8 cellular contexts compared by ENCODE assay signal in genomic region chr10:78972160-78972946, GRCh38.
DNase-seq lines count a peak whose midpoint lies in the region; ATAC-seq and TF ChIP-seq lines count a peak whose summit lies in the region.

No MANE protein-coding gene starts in this region.

- no peaks in the 10 kb centered on the region for H3K36me3 ChIP-seq in ovary

- DNase-seq in NCI-H146 (lab: John Stamatoyannopoulos, UW): peak; percentile 45
- DNase-seq in NCI-H146 treated with DMSO at 0.1 percent for 48 hours (lab: John Stamatoyannopoulos, UW; ENCODE audit: unreplicated experiment): no peak
- peak; percentile 73 to 96 (median 88) for DNase-seq in head of caudate nucleus
- DNase-seq in ovary: peak; percentile 74 to 80 (median 79)
- DNase-seq in activated CD4-positive, CD25-positive, alpha-beta regulatory T cell (lab: John Stamatoyannopoulos, UW): no peak

- no peaks in the 10 kb centered on the region for H3K27me3 ChIP-seq in ovary

- H3K4me3 Mint-ChIP-seq in activated naive CD8-positive, alpha-beta T cell: peak overlapping the region; percentile 77

- no peaks in the 10 kb centered on the region for H3K9me3 Mint-ChIP-seq in activated naive CD8-positive, alpha-beta T cell (ENCODE audit: low read depth)

- H3K9me3 ChIP-seq in ovary: no peaks in the 10 kb centered on the region

- intact Hi-C loops in head of caudate nucleus (cut with DNase I) (loop anchor here (2.0 to 10.0 kb wide), 3 partner anchors 58 to 928 kb away; no protein-coding TSS in a partner anchor), ovary (cut with DNase I) (loop anchor here (2.0 to 10.0 kb wide), 4 partner anchors 92 to 670 kb away; partner anchors contain the start of gene ZMIZ1 (in 3 of the 4))

- TF ChIP-seq POLR2A in ovary (IDR thresholded peaks at IDR 0.05): no peak

- peaks cover 2% of the 10 kb centered on the region for H3K36me3 Mint-ChIP-seq in activated naive CD8-positive, alpha-beta T cell

- H3K27me3 Mint-ChIP-seq in activated naive CD8-positive, alpha-beta T cell: no peaks in the 10 kb centered on the region

- H3K4me1 ChIP-seq in ovary (ENCODE audit: insufficient read depth): peaks cover 18% of the 10 kb centered on the region

- no peak for TF ChIP-seq CTCF in ovary (IDR thresholded peaks at IDR 0.05)

- peaks cover 30% of the 10 kb centered on the region for H3K4me1 Mint-ChIP-seq in activated naive CD8-positive, alpha-beta T cell (ENCODE audit: low read depth)

- TF ChIP-seq EP300 in ovary (IDR thresholded peaks at IDR 0.05): no peak

- H3K27ac Mint-ChIP-seq in activated naive CD8-positive, alpha-beta T cell: no peak overlapping the region

- H3K4me3 ChIP-seq in ovary: no peak overlapping the region

- 41% methylated on average over 11 of the region's 11 CpGs for WGBS in ovary, 3 donors

- H3K27ac ChIP-seq in ovary: peak overlapping the region; percentile 92 to 95

- ATAC-seq in HG03025 (IDR thresholded peaks at IDR 0.05; ENCODE audit: low FRiP score, unreplicated experiment) (no peak), HG03039 (IDR thresholded peaks at IDR 0.05; ENCODE audit: unreplicated experiment) (no peak)

Comparison
In these comparisons a context has a peak if more than half of its experiments do, and no peak if none do; other contexts are left out.
1. DNase-seq: peak in NCI-H146 (single experiment), head of caudate nucleus (42 of 42) and ovary (5 of 5); none in NCI-H146 treated with DMSO at 0.1 percent for 48 hours (single experiment) and activated CD4-positive, CD25-positive, alpha-beta regulatory T cell (0 of 4).